ENCODE assay signal across 8 cellular contexts in the genomic region with DNA sequence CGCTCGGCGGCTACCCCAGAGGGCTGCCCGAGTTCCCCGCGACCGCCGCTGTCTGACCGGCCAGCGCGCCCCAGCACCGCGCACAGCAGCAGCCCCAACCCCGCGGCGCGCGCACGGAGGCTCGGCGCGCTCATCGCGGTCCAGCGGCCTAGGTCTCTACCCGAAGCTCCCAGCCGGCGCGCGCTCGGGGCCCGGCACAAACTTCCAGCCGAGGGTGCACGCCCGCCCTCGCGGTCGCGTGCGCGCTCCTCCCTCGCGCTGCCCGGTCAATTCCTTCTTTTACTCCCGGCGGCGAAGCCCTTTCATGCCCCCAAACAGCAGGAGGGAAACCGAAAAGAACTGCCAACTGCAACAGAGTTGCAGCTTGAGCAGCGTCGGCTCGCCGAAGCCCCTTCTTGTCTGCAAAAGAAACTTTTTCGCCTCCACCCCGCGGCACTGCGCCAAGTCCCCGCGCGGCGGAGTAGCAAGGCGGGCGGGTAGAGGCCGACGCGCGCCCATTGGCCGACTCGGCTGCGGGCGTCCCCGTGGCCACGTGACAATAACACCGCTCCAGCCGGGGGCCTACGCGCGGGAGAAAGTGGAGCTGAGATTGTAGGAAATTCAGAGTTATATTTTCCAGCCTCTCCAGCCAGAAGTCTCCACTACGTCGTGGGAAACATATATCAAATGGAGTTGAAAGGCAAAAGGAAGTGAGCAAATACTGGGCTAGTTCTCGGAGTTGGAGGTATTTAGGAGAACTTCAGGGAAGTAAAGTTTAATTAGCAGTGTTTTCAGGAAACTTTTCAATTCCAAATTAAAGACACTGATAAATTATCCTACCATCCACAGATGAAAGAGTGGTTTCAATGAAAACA. TPM values are rescaled to one million over a fixed set of nuclear protein-coding genes. Genes with fewer than 3 reads are reported as not detected.
DNase-seq lines count a peak whose midpoint lies in the region; ATAC-seq, FAIRE-seq and TF ChIP-seq lines count a peak whose summit lies in the region.

A gene with protein sequence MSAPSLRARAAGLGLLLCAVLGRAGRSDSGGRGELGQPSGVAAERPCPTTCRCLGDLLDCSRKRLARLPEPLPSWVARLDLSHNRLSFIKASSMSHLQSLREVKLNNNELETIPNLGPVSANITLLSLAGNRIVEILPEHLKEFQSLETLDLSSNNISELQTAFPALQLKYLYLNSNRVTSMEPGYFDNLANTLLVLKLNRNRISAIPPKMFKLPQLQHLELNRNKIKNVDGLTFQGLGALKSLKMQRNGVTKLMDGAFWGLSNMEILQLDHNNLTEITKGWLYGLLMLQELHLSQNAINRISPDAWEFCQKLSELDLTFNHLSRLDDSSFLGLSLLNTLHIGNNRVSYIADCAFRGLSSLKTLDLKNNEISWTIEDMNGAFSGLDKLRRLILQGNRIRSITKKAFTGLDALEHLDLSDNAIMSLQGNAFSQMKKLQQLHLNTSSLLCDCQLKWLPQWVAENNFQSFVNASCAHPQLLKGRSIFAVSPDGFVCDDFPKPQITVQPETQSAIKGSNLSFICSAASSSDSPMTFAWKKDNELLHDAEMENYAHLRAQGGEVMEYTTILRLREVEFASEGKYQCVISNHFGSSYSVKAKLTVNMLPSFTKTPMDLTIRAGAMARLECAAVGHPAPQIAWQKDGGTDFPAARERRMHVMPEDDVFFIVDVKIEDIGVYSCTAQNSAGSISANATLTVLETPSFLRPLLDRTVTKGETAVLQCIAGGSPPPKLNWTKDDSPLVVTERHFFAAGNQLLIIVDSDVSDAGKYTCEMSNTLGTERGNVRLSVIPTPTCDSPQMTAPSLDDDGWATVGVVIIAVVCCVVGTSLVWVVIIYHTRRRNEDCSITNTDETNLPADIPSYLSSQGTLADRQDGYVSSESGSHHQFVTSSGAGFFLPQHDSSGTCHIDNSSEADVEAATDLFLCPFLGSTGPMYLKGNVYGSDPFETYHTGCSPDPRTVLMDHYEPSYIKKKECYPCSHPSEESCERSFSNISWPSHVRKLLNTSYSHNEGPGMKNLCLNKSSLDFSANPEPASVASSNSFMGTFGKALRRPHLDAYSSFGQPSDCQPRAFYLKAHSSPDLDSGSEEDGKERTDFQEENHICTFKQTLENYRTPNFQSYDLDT (minus strand): TSS at position 403 of the 854 bp plus-strand sequence. CDS start 269 bp downstream, at position 134.

- H3K27ac ChIP-seq in HUES64 (ENCODE audit: low read depth, low read length) (peak within 1 kb of the TSS; percentile 79), dorsolateral prefrontal cortex (peak within 1 kb of the TSS; percentile 6 to 94 (median 85))

- H3K4me1 ChIP-seq in HUES64 (ENCODE audit: insufficient read depth, low read length) = peaks cover 44% of the 10 kb centered on the region

- under 1% methylated on average over 80 of the region's 80 CpGs for WGBS in HUES64

- no peaks in the 10 kb centered on the region for H3K9me3 ChIP-seq in HUES64 (ENCODE audit: insufficient read depth, low read depth, low read length)

- TF ChIP-seq CTCF in GM12864 (IDR thresholded peaks at IDR 0.05; ENCODE audit: low read depth, low read length, missing control alignments) = no peak
- TF ChIP-seq CTCF in dorsolateral prefrontal cortex (IDR thresholded peaks at IDR 0.05 in 54 of 56, conservative IDR thresholded peaks at IDR 0.05 in 2 of 56; ENCODE audit: low read depth in 1 of 56, partially characterized antibody in 56 of 56) = peak in 32 of 56 donors; percentile 5 to 55 (median 32)

- H3K36me3 ChIP-seq in HUES64 (ENCODE audit: insufficient read depth, low read length) = no peaks in the 10 kb centered on the region

- H3K27ac Mint-ChIP-seq in stimulated activated naive B cell treated with anti-CD40 and anti-IgM and Interleukin-4, amounts not matched to agents 10 μg/mL and 1 μg/mL and 100 μg/mL, for 72 hours = peak within 1 kb of the TSS; percentile 71

- peaks cover 0 to 1% of the 10 kb centered on the region in 2 donors for H3K9me3 Mint-ChIP-seq in stimulated activated naive B cell treated with anti-CD40 and anti-IgM and Interleukin-4, amounts not matched to agents 10 μg/mL and 1 μg/mL and 100 μg/mL, for 72 hours

- no peak for DNase-seq in GM12864 (ENCODE audit: low read depth)
- peak; percentile 87 for DNase-seq in SK-MEL-5 (ENCODE audit: low read depth, low spot score)
- peak; percentile 31 to 88 (median 78) for DNase-seq in dorsolateral prefrontal cortex
- peak; percentile 94 for DNase-seq in left lobe of liver (ENCODE audit: low spot score)
- peak; percentile 6 for DNase-seq in stimulated activated naive B cell treated with anti-CD40 and anti-IgM and Interleukin-4, amounts not matched to agents 10 μg/mL and 1 μg/mL and 100 μg/mL, for 72 hours
- DNase-seq in GM19239 (ENCODE audit: insufficient read length, low spot score) = no peak

- intact Hi-C loops in dorsolateral prefrontal cortex (cut with DNase I) = loop anchor here in 1 of 2 donors (2.0 to 5.0 kb wide), 2 partner anchors 32 to 83 kb away; no protein-coding TSS in a partner anchor

- peaks cover 6 to 7% of the 10 kb centered on the region in 2 donors for H3K4me1 Mint-ChIP-seq in stimulated activated naive B cell treated with anti-CD40 and anti-IgM and Interleukin-4, amounts not matched to agents 10 μg/mL and 1 μg/mL and 100 μg/mL, for 72 hours

- H3K27me3 ChIP-seq in HUES64 (ENCODE audit: insufficient read depth, low read length) (peaks cover 15% of the 10 kb centered on the region), dorsolateral prefrontal cortex (no peaks in the 10 kb centered on the region)

- ATAC-seq in GM21737 (IDR thresholded peaks at IDR 0.05; ENCODE audit: unreplicated experiment) = peak; percentile 93
- peak; percentile 88 for ATAC-seq in left lobe of liver
- ATAC-seq in stimulated activated naive B cell treated with anti-CD40 and anti-IgM and Interleukin-4, amounts not matched to agents 10 μg/mL and 1 μg/mL and 100 μg/mL, for 72 hours (replicated peaks) = peak; percentile 84 to 88

- peak within 1 kb of the TSS; percentile 87 for H3K9ac ChIP-seq in HUES64 (ENCODE audit: low read depth, low read length)

- H3K36me3 Mint-ChIP-seq in stimulated activated naive B cell treated with anti-CD40 and anti-IgM and Interleukin-4, amounts not matched to agents 10 μg/mL and 1 μg/mL and 100 μg/mL, for 72 hours = no peaks in the 10 kb centered on the region

- peak within 1 kb of the TSS; percentile 81 to 84 for H3K4me3 Mint-ChIP-seq in stimulated activated naive B cell treated with anti-CD40 and anti-IgM and Interleukin-4, amounts not matched to agents 10 μg/mL and 1 μg/mL and 100 μg/mL, for 72 hours

- H3K27me3 Mint-ChIP-seq in stimulated activated naive B cell treated with anti-CD40 and anti-IgM and Interleukin-4, amounts not matched to agents 10 μg/mL and 1 μg/mL and 100 μg/mL, for 72 hours = peaks cover 32 to 47% of the 10 kb centered on the region in 2 donors

- peak within 1 kb of the TSS; percentile 77 for H3K4me3 ChIP-seq in GM12864 (ENCODE audit: low read depth, low read length)
- H3K4me3 ChIP-seq in HUES64 (ENCODE audit: low read length) = peak within 1 kb of the TSS; percentile 77
- peak within 1 kb of the TSS; percentile 64 to 93 (median 82) for H3K4me3 ChIP-seq in dorsolateral prefrontal cortex

- in situ Hi-C loops in SK-MEL-5 (cut with HindIII; ENCODE audit: low pct_unique_long_range_greater_than_20kb, low sequenced_read_pairs) = no loop called here

- no peak for FAIRE-seq in GM19239 (lab: Jason Lieb, UNC)

RNA-seq across cellular contexts. Expression of the gene that starts here (rescaled TPM):
- 14.7 TPM for polyA plus RNA-seq in HUES64 (2013, experiment 1 of 2)
- polyA plus RNA-seq in HUES64 (2013, experiment 2 of 2) = 18.3 TPM
- total RNA-seq in SK-MEL-5 (2014; rRNA removed; shearing (Covaris generic)) = 7.6 and 8.9 TPM in 2 replicates
- 2.3 and 2.4 TPM in 2 replicates for polyA plus RNA-seq in SK-MEL-5 (2015; cell fraction: cytosol; rRNA removed)
- 8.1 and 19.1 TPM in 2 replicates for polyA plus RNA-seq in SK-MEL-5 (2015; cell fraction: nucleus; rRNA removed)
- total RNA-seq in dorsolateral prefrontal cortex (10 to 100 TPM in 58 of 120 experiments, 1 to 10 TPM in 62; 3.5 to 26.0 (median 9.9) TPM), left lobe of liver (10.8 TPM)

Comparison
In these comparisons a context has a peak if more than half of its experiments do, and no peak if none do; other contexts are left out.
1. DNase-seq: peak in SK-MEL-5 (single experiment), dorsolateral prefrontal cortex (10 of 10), left lobe of liver (single experiment) and stimulated activated naive B cell treated with anti-CD40 and anti-IgM and Interleukin-4, amounts not matched to agents 10 μg/mL and 1 μg/mL and 100 μg/mL, for 72 hours (single experiment); none in GM12864 (single experiment) and GM19239 (single experiment).
2. Peak in every context shown above with its lines, with median percentiles within 50 percentile points of each other: H3K4me3 ChIP-seq and ATAC-seq.